In the genomic region with DNA sequence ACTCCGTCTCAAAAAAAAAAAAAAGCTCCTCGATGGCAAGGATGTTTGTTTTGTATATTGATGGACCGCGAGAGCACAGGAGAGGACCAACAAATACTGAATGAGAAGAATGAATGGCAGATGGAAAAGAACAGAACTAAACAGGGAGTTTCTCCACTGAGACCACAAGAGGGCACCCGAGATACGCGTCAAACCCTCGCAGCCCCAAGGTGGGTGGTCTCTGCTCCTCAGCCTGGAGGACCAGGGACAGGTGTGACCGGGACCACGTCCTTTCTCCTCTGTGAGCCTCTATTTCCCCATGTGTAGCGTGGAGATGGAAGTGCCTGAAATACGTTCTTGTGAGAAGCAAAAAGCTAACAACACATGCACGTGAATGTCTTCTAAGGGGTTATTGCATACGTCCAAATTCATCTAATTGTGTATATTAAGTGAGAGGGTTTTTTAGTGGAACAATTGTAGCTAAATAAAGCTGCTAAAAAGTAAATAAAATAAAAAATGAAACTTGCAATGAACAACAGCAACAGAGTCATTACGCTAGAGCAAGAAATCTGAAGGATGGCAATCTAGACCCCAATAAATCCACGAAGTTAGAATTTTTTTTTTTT, we compare ENCODE assay signal across 9 cellular contexts. TPM values are rescaled to one million over a fixed set of nuclear protein-coding genes. Genes with fewer than 3 reads are reported as not detected.
DNase-seq lines count a peak whose midpoint lies in the region; ATAC-seq, FAIRE-seq and TF ChIP-seq lines count a peak whose summit lies in the region.
"Had no signal": no experiment of that assay in that cellular context is flagged by ENCODE, and none has a peak within 500 bp of the region (broad histone marks: within the 10 kb centered on the region; RNA-seq: fewer than 3 reads in every experiment).

No MANE protein-coding gene starts in this region.

- 24% methylated on average over 15 of the region's 16 CpGs for WGBS in mesenchymal stem cell

- H2AFZ ChIP-seq in mesenchymal stem cell (ENCODE audit: low read depth, low read length): no peak overlapping the region

- no peak overlapping the region for H2BK12ac ChIP-seq in mesenchymal stem cell (ENCODE audit: low read length in 2 of 2)

- peak; percentile 17 for DNase-seq in SKM-1 treated with dmso at 0.1 percent for 144 hours (lab: John Stamatoyannopoulos, UW; ENCODE audit: unreplicated experiment)
- DNase-seq in SKM-1 (lab: John Stamatoyannopoulos, UW; ENCODE audit: unreplicated experiment): no peak
- peak; percentile 52 for DNase-seq in LHCN-M2 (ENCODE audit: low read depth)
- peak; percentile 66 for DNase-seq in SW480 (ENCODE audit: low spot score)
- DNase-seq in dedifferentiated amniotic fluid mesenchymal stem cell (ENCODE audit: extremely low spot score): peak; percentile 31
- DNase-seq in mesenchymal stem cell: peak; percentile 61
- DNase-seq in H54 (ENCODE audit: insufficient read length, low spot score): no peak

- H4K8ac ChIP-seq in mesenchymal stem cell (ENCODE audit: low read length): no peak overlapping the region

- H3K27ac ChIP-seq in mesenchymal stem cell (ENCODE audit: low read length, poor library complexity, severe bottlenecking): no peak overlapping the region

- H3K14ac ChIP-seq in mesenchymal stem cell (ENCODE audit: low read length in 2 of 2): no peak overlapping the region

- no peak for TF ChIP-seq POLR2A in H54 (IDR thresholded peaks at IDR 0.05; ENCODE audit: low read depth, low read length)

- no peaks in the 10 kb centered on the region for H3K4me1 ChIP-seq in mesenchymal stem cell (ENCODE audit: control insufficient read depth, insufficient read depth, low read depth, low read length)

- H4K91ac ChIP-seq in mesenchymal stem cell (ENCODE audit: low read length): no peak overlapping the region

- no peaks in the 10 kb centered on the region for H3K9me3 ChIP-seq in mesenchymal stem cell (ENCODE audit: control insufficient read depth, low read length)

- no peak overlapping the region for H3K23ac ChIP-seq in mesenchymal stem cell (ENCODE audit: low read length in 2 of 2)

- no peak overlapping the region for H2AK5ac ChIP-seq in mesenchymal stem cell (ENCODE audit: low read length, severe bottlenecking)

- no peak overlapping the region for H3K4ac ChIP-seq in mesenchymal stem cell (ENCODE audit: low read depth in 1 of 2, low read length in 2 of 2)

- H3K79me1 ChIP-seq in mesenchymal stem cell (replicated peaks; ENCODE audit: low read length, poor library complexity, severe bottlenecking): no peaks in the 10 kb centered on the region

- H3K27me3 ChIP-seq in mesenchymal stem cell (ENCODE audit: control insufficient read depth in 1 of 2, insufficient read depth in 1 of 2, low read length in 2 of 2): peaks cover 0 to 19% of the 10 kb centered on the region in 2 experiments

- no peak overlapping the region for H2BK120ac ChIP-seq in mesenchymal stem cell (ENCODE audit: low read depth, low read length)

- no peak for FAIRE-seq in H54 (lab: Jason Lieb, UNC)

- no peak overlapping the region for H3K18ac ChIP-seq in mesenchymal stem cell (ENCODE audit: low read depth in 1 of 2, low read length in 2 of 2)

- no peak overlapping the region for H2BK15ac ChIP-seq in mesenchymal stem cell (ENCODE audit: low read depth, poor library complexity, severe bottlenecking)

- no peak overlapping the region for H3K4me2 ChIP-seq in mesenchymal stem cell (ENCODE audit: low read length, poor library complexity, severe bottlenecking)

- no peak overlapping the region for H3K9ac ChIP-seq in mesenchymal stem cell (ENCODE audit: low read length)

- no peak for ATAC-seq in HG03159 (IDR thresholded peaks at IDR 0.05; ENCODE audit: unreplicated experiment)

- no peak overlapping the region for H3K4me3 ChIP-seq in mesenchymal stem cell (ENCODE audit: insufficient read depth in 1 of 2, low read depth in 1 of 2, low read length in 2 of 2)

- no peaks in the 10 kb centered on the region for H3K36me3 ChIP-seq in mesenchymal stem cell (ENCODE audit: control insufficient read depth in 1 of 2, insufficient read depth in 2 of 2, low read depth in 1 of 2, low read length in 2 of 2)

- no peak overlapping the region for H2BK5ac ChIP-seq in mesenchymal stem cell (ENCODE audit: low read depth, low read length, poor library complexity, severe bottlenecking)

RNA-seq across cellular contexts. Expression of gene CDC42EP5, which starts 8.3 kb away (rescaled TPM):
- total RNA-seq in LHCN-M2 (2014; rRNA removed): 9.2 and 9.5 TPM in 2 replicates
- 6.1 TPM for polyA plus RNA-seq in LHCN-M2 (2012)
- 85.0 TPM for polyA plus RNA-seq in mesenchymal stem cell (2013, experiment 1 of 2)
- polyA plus RNA-seq in mesenchymal stem cell (2013, experiment 2 of 2): 94.3 TPM

RNA-seq across cellular contexts. Expression of gene LENG9, which starts 17.9 kb away (rescaled TPM):
- 3.8 and 8.2 TPM in 2 replicates for total RNA-seq in LHCN-M2 (2014; rRNA removed)
- polyA plus RNA-seq in LHCN-M2 (2012): 2.4 TPM
- polyA plus RNA-seq in mesenchymal stem cell (2013, experiment 1 of 2): 2.7 TPM
- polyA plus RNA-seq in mesenchymal stem cell (2013, experiment 2 of 2): 2.4 TPM

RNA-seq across cellular contexts. Expression of gene LAIR2, which starts 21.2 kb away (rescaled TPM):
- not detected in 2 replicates for total RNA-seq in LHCN-M2 (2014; rRNA removed)
- polyA plus RNA-seq in LHCN-M2 (2012): not detected
- polyA plus RNA-seq in mesenchymal stem cell (2013, experiment 1 of 2): not detected
- polyA plus RNA-seq in mesenchymal stem cell (2013, experiment 2 of 2): not detected
- polyA plus RNA-seq: adipose tissue had no signal

RNA-seq across cellular contexts. Expression of gene LENG8, which starts 32.4 kb away (rescaled TPM):
- 35.4 and 36.7 TPM in 2 replicates for total RNA-seq in LHCN-M2 (2014; rRNA removed)
- polyA plus RNA-seq in LHCN-M2 (2012): 20.8 TPM
- 130 TPM for polyA plus RNA-seq in mesenchymal stem cell (2013, experiment 1 of 2)
- 111 TPM for polyA plus RNA-seq in mesenchymal stem cell (2013, experiment 2 of 2)

Comparison
In these comparisons a context has a peak if more than half of its experiments do, and no peak if none do; other contexts are left out.
1. DNase-seq: peak in SKM-1 treated with dmso at 0.1 percent for 144 hours (single experiment), LHCN-M2 (single experiment), SW480 (single experiment), dedifferentiated amniotic fluid mesenchymal stem cell (single experiment) and mesenchymal stem cell (single experiment); none in SKM-1 (single experiment) and H54 (single experiment).